22 cellular contexts compared by ENCODE assay signal in the genomic region with DNA sequence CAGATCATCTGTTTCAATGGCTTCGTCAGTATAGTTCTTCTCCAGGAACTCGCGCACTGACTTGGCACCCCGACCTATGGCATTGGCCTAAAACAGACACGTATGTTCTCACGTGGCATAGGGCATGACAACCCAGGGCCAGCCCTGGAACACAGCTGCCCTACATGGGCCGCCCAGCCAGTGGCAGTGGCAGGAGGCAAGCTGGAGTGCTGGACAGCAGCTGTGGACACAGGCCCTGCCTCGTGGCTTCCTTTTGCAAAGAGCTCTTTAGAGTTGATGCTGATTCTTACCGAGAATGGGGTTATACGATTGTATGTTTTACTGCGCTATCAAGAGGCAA. TPM values are rescaled to one million over a fixed set of nuclear protein-coding genes. Genes with fewer than 3 reads are reported as not detected.
DNase-seq lines count a peak whose midpoint lies in the region; ATAC-seq, FAIRE-seq and TF ChIP-seq lines count a peak whose summit lies in the region.
"Had no signal": no experiment of that assay in that cellular context is flagged by ENCODE, and none has a peak within 500 bp of the region (broad histone marks: within the 10 kb centered on the region; RNA-seq: fewer than 3 reads in every experiment).

No MANE protein-coding gene starts in this region.

- no peak for TF ChIP-seq EP300 in A549 (IDR thresholded peaks at IDR 0.05)

- H3K27me3 Mint-ChIP-seq in Caco-2 (ENCODE audit: insufficient read depth, unreplicated experiment) = no peaks in the 10 kb centered on the region
- H3K27me3 Mint-ChIP-seq in activated T-helper 2 cell treated with anti-CD3 and anti-CD28 coated beads, Interferon-gamma antibody, Interleukin-2, Interleukin-4, amounts not matched to agents 10 μg/mL and 5 μg/mL and 100 μg/mL, durations not matched to agents 14 hours and 24 hours and 36 hours (ENCODE audit: low read depth) = no peaks in the 10 kb centered on the region
- H3K27me3 Mint-ChIP-seq in natural killer cell (ENCODE audit: low read depth in 2 of 2) = no peaks in the 10 kb centered on the region

- peaks cover 96% of the 10 kb centered on the region for H3K36me3 Mint-ChIP-seq in Caco-2 (ENCODE audit: insufficient read depth, unreplicated experiment)
- H3K36me3 Mint-ChIP-seq in activated T-helper 2 cell treated with anti-CD3 and anti-CD28 coated beads, Interferon-gamma antibody, Interleukin-2, Interleukin-4, amounts not matched to agents 10 μg/mL and 5 μg/mL and 100 μg/mL, durations not matched to agents 14 hours and 24 hours and 36 hours (ENCODE audit: low read depth) = peaks cover 86% of the 10 kb centered on the region
- peaks cover 9% of the 10 kb centered on the region for H3K36me3 Mint-ChIP-seq in natural killer cell

- H3K4me3 Mint-ChIP-seq in Caco-2 (ENCODE audit: unreplicated experiment) (peak overlapping the region; percentile 12), natural killer cell (peak overlapping the region; percentile 10)
- H3K4me3 Mint-ChIP-seq in activated T-helper 2 cell treated with anti-CD3 and anti-CD28 coated beads, Interferon-gamma antibody, Interleukin-2, Interleukin-4, amounts not matched to agents 10 μg/mL and 5 μg/mL and 100 μg/mL, durations not matched to agents 14 hours and 24 hours and 36 hours (ENCODE audit: low read depth) = no peak overlapping the region

- ATAC-seq in A549 = no peak
- ATAC-seq in natural killer cell = no peak
- ATAC-seq in GM21360 (IDR thresholded peaks at IDR 0.05; ENCODE audit: unreplicated experiment) = no peak
- ATAC-seq in HG02642 (IDR thresholded peaks at IDR 0.05; ENCODE audit: poor library complexity, unreplicated experiment) = no peak
- ATAC-seq: gastroesophageal sphincter, left lung, mucosa of descending colon had no signal

- no peaks in the 10 kb centered on the region for H3K27me3 ChIP-seq in Caco-2 (replicated peaks; ENCODE audit: control insufficient read depth, insufficient read depth, low read length)
- H3K27me3 ChIP-seq: breast epithelium, dorsolateral prefrontal cortex, gastroesophageal sphincter, left lung, ovary had no signal

- H3K4me1 Mint-ChIP-seq in Caco-2 (ENCODE audit: low read depth, unreplicated experiment) (peaks cover 10% of the 10 kb centered on the region), natural killer cell (peaks cover 44 to 49% of the 10 kb centered on the region in 2 donors)
- H3K4me1 Mint-ChIP-seq in activated T-helper 2 cell treated with anti-CD3 and anti-CD28 coated beads, Interferon-gamma antibody, Interleukin-2, Interleukin-4, amounts not matched to agents 10 μg/mL and 5 μg/mL and 100 μg/mL, durations not matched to agents 14 hours and 24 hours and 36 hours (ENCODE audit: low read depth) = peaks cover 27% of the 10 kb centered on the region

- H3K9me3 ChIP-seq in A549 (no peaks in the 10 kb centered on the region), Caco-2 (no peaks in the 10 kb centered on the region)
- H3K9me3 ChIP-seq: breast epithelium, gastroesophageal sphincter, left lung, mucosa of descending colon, ovary had no signal

- CTCF ChIA-PET in A549 (lab: Yijun Ruan, JAX) (interaction anchor here (0.5 to 5.1 kb wide), 9 partner anchors 10 to 664 kb away, joined by 3 to 75 read pairs (median 4); no protein-coding TSS in a partner anchor), Caco-2 (lab: Charles Lee) (interaction anchor here (0.8 to 1.2 kb wide), 2 partner anchors 16 to 127 kb away, joined by 3 to 4 read pairs; a partner anchor contains a TSS)

- DNase-seq in A549 (ENCODE audit: low read depth in 1 of 2, low spot score in 1 of 2) (no peak), Caco-2 (no peak), natural killer cell (no peak), NCI-H524 treated with DMSO at 0.1 percent for 48 hours (lab: John Stamatoyannopoulos, UW) (no peak), hypothalamus (lab: John Stamatoyannopoulos, UW) (no peak)
- DNase-seq in activated T-helper 2 cell treated with anti-CD3 and anti-CD28 coated beads, Interferon-gamma antibody, Interleukin-2, Interleukin-4, amounts not matched to agents 10 μg/mL and 5 μg/mL and 100 μg/mL, durations not matched to agents 14 hours and 24 hours and 36 hours (ENCODE audit: low spot score) = no peak
- DNase-seq: activated gamma-delta T cell; dorsolateral prefrontal cortex; HCEC 1CT; KG1; mucosa of descending colon; NCI-H1930; NCI-H446 treated with DMSO at 0.1 percent for 48 hours; ovary; stimulated activated CD4-positive, alpha-beta T cell treated with anti-CD3 and anti-CD28 coated beads, Interleukin-2, amount 100 ng/mL, for 24 hours had no signal

- no peak for FAIRE-seq in A549 (lab: Jason Lieb, UNC)
- FAIRE-seq: GM19239, urothelium cell line had no signal

- peak overlapping the region; percentile 28 for H3K27ac Mint-ChIP-seq in Caco-2 (ENCODE audit: unreplicated experiment)
- H3K27ac Mint-ChIP-seq in activated T-helper 2 cell treated with anti-CD3 and anti-CD28 coated beads, Interferon-gamma antibody, Interleukin-2, Interleukin-4, amounts not matched to agents 10 μg/mL and 5 μg/mL and 100 μg/mL, durations not matched to agents 14 hours and 24 hours and 36 hours = peak overlapping the region; percentile 1
- peak overlapping the region; percentile 47 to 76 for H3K27ac Mint-ChIP-seq in natural killer cell

- no TSS peak for BruUV-seq in Caco-2 (replicated peaks; lab: Mats Ljungman, UMichigan)

- peaks cover 17% of the 10 kb centered on the region for H3K36me3 ChIP-seq in Caco-2 (ENCODE audit: control insufficient read depth, insufficient read depth, low read length)
- H3K36me3 ChIP-seq: ovary had no signal

- H3K9me3 Mint-ChIP-seq in Caco-2 (ENCODE audit: unreplicated experiment) (no peaks in the 10 kb centered on the region), natural killer cell (no peaks in the 10 kb centered on the region)
- H3K9me3 Mint-ChIP-seq in activated T-helper 2 cell treated with anti-CD3 and anti-CD28 coated beads, Interferon-gamma antibody, Interleukin-2, Interleukin-4, amounts not matched to agents 10 μg/mL and 5 μg/mL and 100 μg/mL, durations not matched to agents 14 hours and 24 hours and 36 hours = no peaks in the 10 kb centered on the region

- POLR2A ChIA-PET in A549 (lab: Yijun Ruan, JAX) = interaction anchor here (0.6 to 1.3 kb wide), 2 partner anchors 16 to 1021 kb away, joined by 3 to 9 read pairs; no protein-coding TSS in a partner anchor
- POLR2A ChIA-PET in Caco-2 (lab: Charles Lee) = no interaction called here

- peaks cover 10% of the 10 kb centered on the region for H3K4me1 ChIP-seq in A549
- H3K4me1 ChIP-seq in Caco-2 = peaks cover 16% of the 10 kb centered on the region

- no peak overlapping the region for H3K4me3 ChIP-seq in A549
- H3K4me3 ChIP-seq in Caco-2 (ENCODE audit: low read depth, low read length) = no peak overlapping the region
- H3K4me3 ChIP-seq: breast epithelium, dorsolateral prefrontal cortex, gastroesophageal sphincter, left lung, mucosa of descending colon, ovary had no signal

- intact Hi-C loops in Caco-2 (cut with micrococcal nuclease; ENCODE audit: unreplicated experiment) (no loop called here), natural killer cell (cut with micrococcal nuclease) (no loop called here)
- intact Hi-C loops in activated T-helper 2 cell treated with anti-CD3 and anti-CD28 coated beads, Interferon-gamma antibody, Interleukin-2, Interleukin-4, amounts not matched to agents 10 μg/mL and 5 μg/mL and 100 μg/mL, durations not matched to agents 14 hours and 24 hours and 36 hours (cut with micrococcal nuclease) = no loop called here

- H3K4me2 ChIP-seq in A549 = no peak overlapping the region

- 84% methylated on average over 11 of the region's 11 CpGs for WGBS in A549 (ENCODE audit: missing lambda C conversion rate)

- no peak for TF ChIP-seq POLR2A in A549 (IDR thresholded peaks at IDR 0.05; ENCODE audit: low read length)

- no peak for TF ChIP-seq CTCF in A549 (IDR thresholded peaks at IDR 0.05)
- TF ChIP-seq CTCF in Caco-2 (IDR thresholded peaks at IDR 0.05; ENCODE audit: insufficient read depth in 1 of 2, low read depth in 1 of 2, low read length in 1 of 2, severe bottlenecking in 1 of 2, unreplicated experiment in 1 of 2) = no peak
- TF ChIP-seq CTCF in natural killer cell (IDR thresholded peaks at IDR 0.05) = no peak

- no peak for TF ChIP-seq RAD21 in A549 (conservative IDR thresholded peaks at IDR 0.05 in 1 of 2, IDR thresholded peaks at IDR 0.05 in 1 of 2)

- no peak overlapping the region for H3K27ac ChIP-seq in A549
- H3K27ac ChIP-seq: left lung, ovary had no signal

RNA-seq across cellular contexts. Expression of a gene that starts 5.0 kb away (rescaled TPM):
- 494 and 562 TPM in 2 replicates for polyA plus RNA-seq in A549 (2011; rRNA removed)
- polyA plus RNA-seq in A549 (2012; cell fraction: cytosol; rRNA removed) = 893 and 1,062 TPM in 2 replicates
- 797 and 808 TPM in 2 replicates for polyA plus RNA-seq in A549 (2012; cell fraction: nucleus; rRNA removed)
- 496 to 535 TPM (median 511 TPM) in 3 replicates for polyA plus RNA-seq in A549 (2017; fragmentation: RNase III; extraction: RNeasy Plus Mini Kit Qiagen cat#74134 plus additional on column Dnase treatment)
- polyA minus RNA-seq in A549 (2011; rRNA and poly(A)+ RNA removed) = 208 and 235 TPM in 2 replicates
- 702 and 760 TPM in 2 replicates for total RNA-seq in Caco-2 (2022)
- total RNA-seq in activated T-helper 2 cell treated with anti-CD3 and anti-CD28 coated beads, Interferon-gamma antibody, Interleukin-2, Interleukin-4, amounts not matched to agents 10 μg/mL and 5 μg/mL and 100 μg/mL, durations not matched to agents 14 hours and 24 hours and 36 hours = 405 and 434 TPM in 2 replicates
- total RNA-seq in natural killer cell = 100 to 1,000 TPM; 154 to 177 (median 168) TPM

RNA-seq across cellular contexts. Expression of a gene that starts 5.4 kb away (rescaled TPM):
- 7.4 and 7.5 TPM in 2 replicates for polyA plus RNA-seq in A549 (2011; rRNA removed)
- 14.2 and 19.2 TPM in 2 replicates for polyA plus RNA-seq in A549 (2012; cell fraction: cytosol; rRNA removed)
- 42.3 and 66.6 TPM in 2 replicates for polyA plus RNA-seq in A549 (2012; cell fraction: nucleus; rRNA removed)
- 12.0 to 13.1 TPM (median 12.9 TPM) in 3 replicates for polyA plus RNA-seq in A549 (2017; fragmentation: RNase III; extraction: RNeasy Plus Mini Kit Qiagen cat#74134 plus additional on column Dnase treatment)
- 8.4 and 12.7 TPM in 2 replicates for polyA minus RNA-seq in A549 (2011; rRNA and poly(A)+ RNA removed)
- total RNA-seq in Caco-2 (2022) = 46.4 and 52.1 TPM in 2 replicates
- total RNA-seq in activated T-helper 2 cell treated with anti-CD3 and anti-CD28 coated beads, Interferon-gamma antibody, Interleukin-2, Interleukin-4, amounts not matched to agents 10 μg/mL and 5 μg/mL and 100 μg/mL, durations not matched to agents 14 hours and 24 hours and 36 hours = 26.0 and 30.7 TPM in 2 replicates
- 10 to 100 TPM; 19.1 to 26.0 (median 23.7) TPM for total RNA-seq in natural killer cell

RNA-seq across cellular contexts. Expression of a gene that starts 15.9 kb away (rescaled TPM):
- polyA plus RNA-seq in A549 (2011; rRNA removed) (18.3 and 22.7 TPM in 2 replicates), A549 (2017; fragmentation: RNase III; extraction: RNeasy Plus Mini Kit Qiagen cat#74134 plus additional on column Dnase treatment) (26.5 to 28.1 TPM (median 27.7 TPM) in 3 replicates)
- polyA plus RNA-seq in A549 (2012; cell fraction: cytosol; rRNA removed) = 29.0 and 41.2 TPM in 2 replicates
- polyA plus RNA-seq in A549 (2012; cell fraction: nucleus; rRNA removed) = 37.0 and 43.1 TPM in 2 replicates
- 19.9 and 20.3 TPM in 2 replicates for polyA minus RNA-seq in A549 (2011; rRNA and poly(A)+ RNA removed)
- total RNA-seq in Caco-2 (2022) (143 and 154 TPM in 2 replicates), natural killer cell (10 to 100 TPM; 41.1 to 56.2 (median 47.3) TPM)
- 42.9 and 45.0 TPM in 2 replicates for total RNA-seq in activated T-helper 2 cell treated with anti-CD3 and anti-CD28 coated beads, Interferon-gamma antibody, Interleukin-2, Interleukin-4, amounts not matched to agents 10 μg/mL and 5 μg/mL and 100 μg/mL, durations not matched to agents 14 hours and 24 hours and 36 hours

RNA-seq across cellular contexts. Expression of a gene that starts 44.7 kb away (rescaled TPM):
- polyA plus RNA-seq in A549 (2011; rRNA removed) (21.8 and 21.9 TPM in 2 replicates), A549 (2017; fragmentation: RNase III; extraction: RNeasy Plus Mini Kit Qiagen cat#74134 plus additional on column Dnase treatment) (25.3 to 28.7 TPM (median 25.7 TPM) in 3 replicates)
- polyA plus RNA-seq in A549 (2012; cell fraction: cytosol; rRNA removed) = 31.9 and 32.0 TPM in 2 replicates
- 44.3 and 54.0 TPM in 2 replicates for polyA plus RNA-seq in A549 (2012; cell fraction: nucleus; rRNA removed)
- polyA minus RNA-seq in A549 (2011; rRNA and poly(A)+ RNA removed) = 14.9 and 17.7 TPM in 2 replicates
- total RNA-seq in Caco-2 (2022) (110 and 111 TPM in 2 replicates), natural killer cell (10 to 100 TPM; 16.8 to 25.8 (median 25.3) TPM)
- total RNA-seq in activated T-helper 2 cell treated with anti-CD3 and anti-CD28 coated beads, Interferon-gamma antibody, Interleukin-2, Interleukin-4, amounts not matched to agents 10 μg/mL and 5 μg/mL and 100 μg/mL, durations not matched to agents 14 hours and 24 hours and 36 hours = 34.0 and 40.2 TPM in 2 replicates

Comparison
In these comparisons a context has a peak if more than half of its experiments do, and no peak if none do; other contexts are left out.
1. H3K27ac Mint-ChIP-seq: peak in every context shown above with its lines; median percentile 62 in natural killer cell; 28 in Caco-2; 1 in activated T-helper 2 cell treated with anti-CD3 and anti-CD28 coated beads, Interferon-gamma antibody, Interleukin-2, Interleukin-4, amounts not matched to agents 10 μg/mL and 5 μg/mL and 100 μg/mL, durations not matched to agents 14 hours and 24 hours and 36 hours.